ENCODE assay signal across 8 cellular contexts in the genomic region with DNA sequence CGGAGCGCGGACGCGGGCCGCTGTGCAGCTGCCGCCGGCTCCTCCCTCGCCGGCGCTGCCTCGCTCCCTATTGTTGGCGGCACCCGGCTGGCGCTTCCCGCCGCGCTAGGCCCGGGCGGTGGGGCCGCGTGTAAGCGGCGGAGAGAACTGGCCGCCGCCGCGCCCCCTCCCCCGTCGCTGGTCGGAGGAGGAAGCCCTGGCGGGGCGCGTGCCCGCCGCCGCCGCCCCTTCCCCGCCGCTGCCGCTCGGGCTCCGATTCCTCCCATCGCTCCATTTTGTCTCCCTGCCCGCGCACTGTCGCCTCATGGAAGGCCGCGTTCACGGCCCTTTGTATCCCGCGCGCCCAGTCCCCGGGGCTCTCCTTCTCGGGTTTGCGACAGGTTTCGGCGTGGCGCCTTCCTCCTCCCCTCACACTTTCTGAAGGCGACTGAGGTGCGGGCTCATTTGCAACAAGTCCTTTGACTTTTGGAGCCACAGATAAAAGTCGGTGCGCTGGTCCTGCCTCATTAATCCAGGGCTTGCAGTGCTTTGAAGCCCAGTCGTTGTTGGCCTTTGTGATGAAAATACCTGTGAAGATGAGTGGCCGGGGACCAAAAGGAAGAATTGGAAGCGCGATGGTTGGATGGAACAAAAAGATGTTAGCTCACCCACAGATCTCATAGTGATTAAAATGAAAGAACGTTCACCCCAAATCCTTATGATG. TPM values are rescaled to one million over a fixed set of nuclear protein-coding genes. Genes with fewer than 3 reads are reported as not detected.
A peak's percentile ranks its signal among the peaks of the same experiment; 100 is the strongest.
DNase-seq lines count a peak whose midpoint lies in the region; ATAC-seq and TF ChIP-seq lines count a peak whose summit lies in the region.

No MANE protein-coding gene starts in this region.

- H3K4me1 Mint-ChIP-seq in neural crest cell: peaks cover 44% of the 10 kb centered on the region

- CTCF ChIA-PET in OCI-LY7 (lab: Charles Lee; ENCODE audit: unreplicated experiment): no interaction called here

- POLR2A ChIA-PET in OCI-LY7 (lab: Charles Lee): interaction anchor here (0.6 to 0.9 kb wide), 2 partner anchors 16 to 1554 kb away, joined by 3 read pairs; no protein-coding TSS in a partner anchor

- H3K9me3 Mint-ChIP-seq in neural crest cell: no peaks in the 10 kb centered on the region

- H3K4me3 Mint-ChIP-seq in neural crest cell: peak overlapping the region; percentile 99

- peak overlapping the region; percentile 99 for H3K4me2 ChIP-seq in OCI-LY7 (ENCODE audit: low read length)

- DNase-seq in AG20443 (ENCODE audit: low spot score) (peak; percentile 60), OCI-LY7 (ENCODE audit: low spot score) (peak; percentile 71), fibroblast of villous mesenchyme (ENCODE audit: low read depth) (peak; percentile 43), neural crest cell (ENCODE audit: low read depth, low spot score) (peak; percentile 52), substantia nigra (lab: John Stamatoyannopoulos, UW) (peak in 42 of 49 donors; percentile 5 to 73 (median 43))
- peak; percentile 83 for DNase-seq in activated effector memory CD4-positive, alpha-beta T cell treated with anti-CD3 and anti-CD28 coated beads, Interleukin-2, amount 50 U/mL, for 16 hours

- peak; percentile 10 for ATAC-seq in GM18873 (IDR thresholded peaks at IDR 0.05; ENCODE audit: low FRiP score, unreplicated experiment)
- ATAC-seq in HG03139 (IDR thresholded peaks at IDR 0.05; ENCODE audit: unreplicated experiment): peak; percentile 23

- no peaks in the 10 kb centered on the region for H3K9me3 ChIP-seq in OCI-LY7 (ENCODE audit: low read length)

- no peak overlapping the region; the same call in 1 of the 2 replicates for H2AFZ ChIP-seq in OCI-LY7 (ENCODE audit: low read length)

- peaks cover 53% of the 10 kb centered on the region for H3K79me2 ChIP-seq in OCI-LY7 (ENCODE audit: insufficient read depth, low read depth, low read length)

- peaks cover 48% of the 10 kb centered on the region for H3K4me1 ChIP-seq in OCI-LY7 (ENCODE audit: insufficient read depth, low read length, poor library complexity, severe bottlenecking)

- H4K20me1 ChIP-seq in OCI-LY7 (ENCODE audit: insufficient read depth, low read length): peaks cover 34% of the 10 kb centered on the region

- intact Hi-C loops in OCI-LY7 (cut with micrococcal nuclease; ENCODE audit: unreplicated experiment): loop anchor here (1.0 kb wide), 1 partner anchor 83 kb away; no protein-coding TSS in a partner anchor

- H3K27me3 Mint-ChIP-seq in neural crest cell (ENCODE audit: low read depth): no peaks in the 10 kb centered on the region

- peaks cover 41% of the 10 kb centered on the region for H3K36me3 ChIP-seq in OCI-LY7 (ENCODE audit: insufficient read depth, low read length)

- peaks cover 7% of the 10 kb centered on the region for H3K36me3 Mint-ChIP-seq in neural crest cell (ENCODE audit: low read depth)

- peak overlapping the region; percentile 81 for H3K4me3 ChIP-seq in OCI-LY7 (ENCODE audit: low read depth, low read length, poor library complexity, severe bottlenecking)
- H3K4me3 ChIP-seq in fibroblast of villous mesenchyme (ENCODE audit: low read depth, low read length): peak overlapping the region; percentile 87

- no peaks in the 10 kb centered on the region for H3K9me2 ChIP-seq in OCI-LY7 (ENCODE audit: insufficient read depth, low read length)

- H3K27ac ChIP-seq in OCI-LY7 (ENCODE audit: low read depth, low read length, poor library complexity, severe bottlenecking): peak overlapping the region; percentile 74
- H3K27ac ChIP-seq in substantia nigra (ENCODE audit: low read depth, low read length, poor library complexity, severe bottlenecking): peak overlapping the region; percentile 77

- TF ChIP-seq CTCF in OCI-LY7 (conservative IDR thresholded peaks at IDR 0.05; ENCODE audit: low read length) (no peak), fibroblast of villous mesenchyme (IDR thresholded peaks at IDR 0.05; ENCODE audit: insufficient read depth, low read depth, low read length) (no peak), neural crest cell (conservative IDR thresholded peaks at IDR 0.05) (no peak)

- H3K27ac Mint-ChIP-seq in neural crest cell (ENCODE audit: unreplicated experiment): peak overlapping the region; percentile 99

- BruUV-seq in OCI-LY7 (replicated peaks; lab: Mats Ljungman, UMichigan): TSS peak; percentile 64

RNA-seq across cellular contexts. Expression of a gene that starts 0.7 kb away (rescaled TPM):
- total RNA-seq in OCI-LY7 (2014; rRNA removed; shearing (Covaris generic)): 90.4 and 207 TPM in 2 replicates
- total RNA-seq in OCI-LY7 (2022) (163 and 165 TPM in 2 replicates), fibroblast of villous mesenchyme (20.9 and 27.2 TPM in 2 replicates), neural crest cell (172 and 190 TPM in 2 replicates)

Comparison
In these comparisons a context has a peak if more than half of its experiments do, and no peak if none do; other contexts are left out.
1. Peak in every context shown above with its lines: DNase-seq, ATAC-seq, H3K4me3 ChIP-seq and H3K27ac ChIP-seq.